Comparison of ENCODE assay signal across 1 cellular context in the genomic region with DNA sequence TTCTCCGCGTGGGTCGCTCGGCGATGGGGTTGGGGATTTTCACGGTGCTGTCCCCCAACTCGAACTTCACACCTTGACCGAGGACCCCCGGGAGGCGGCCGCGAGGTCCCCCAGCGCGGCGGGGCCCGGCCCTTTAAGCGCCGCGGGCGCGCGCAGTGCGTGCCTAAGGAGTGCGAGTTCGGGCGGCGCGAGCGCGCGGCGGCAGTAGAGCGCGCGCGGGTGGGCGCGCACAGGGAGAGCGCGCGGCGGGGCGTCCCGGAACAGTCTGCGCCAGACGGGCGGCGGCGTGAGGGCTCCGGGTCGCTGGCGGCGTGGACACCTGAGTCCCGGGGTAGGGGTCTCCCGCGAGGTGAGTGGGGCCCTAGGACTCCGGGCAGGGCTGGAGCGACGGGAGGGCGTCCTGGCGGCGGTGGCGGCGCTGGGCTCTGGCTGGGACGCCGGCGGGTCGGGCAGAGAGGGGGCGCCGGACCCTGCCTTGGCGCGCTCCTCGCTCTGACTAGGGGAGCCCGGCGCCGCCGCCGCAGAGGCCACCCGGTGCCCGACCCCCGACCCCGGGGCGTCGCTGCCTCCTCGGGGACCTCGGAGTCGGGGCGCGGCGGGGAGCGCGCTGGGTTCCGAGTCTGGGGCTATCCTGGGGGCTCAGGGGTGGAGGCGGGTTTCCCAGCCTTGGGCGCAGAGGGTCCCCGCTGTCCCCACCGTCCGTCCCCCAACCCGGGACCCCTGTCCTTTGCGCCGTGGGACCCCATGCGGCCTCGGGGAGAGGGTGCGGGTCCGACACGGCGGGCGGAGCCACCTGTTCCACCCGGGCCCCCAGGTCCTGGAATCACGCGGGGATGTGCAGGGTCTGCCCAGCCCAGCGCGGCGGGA.
TF ChIP-seq lines count a peak whose summit lies in the region.

A gene with protein sequence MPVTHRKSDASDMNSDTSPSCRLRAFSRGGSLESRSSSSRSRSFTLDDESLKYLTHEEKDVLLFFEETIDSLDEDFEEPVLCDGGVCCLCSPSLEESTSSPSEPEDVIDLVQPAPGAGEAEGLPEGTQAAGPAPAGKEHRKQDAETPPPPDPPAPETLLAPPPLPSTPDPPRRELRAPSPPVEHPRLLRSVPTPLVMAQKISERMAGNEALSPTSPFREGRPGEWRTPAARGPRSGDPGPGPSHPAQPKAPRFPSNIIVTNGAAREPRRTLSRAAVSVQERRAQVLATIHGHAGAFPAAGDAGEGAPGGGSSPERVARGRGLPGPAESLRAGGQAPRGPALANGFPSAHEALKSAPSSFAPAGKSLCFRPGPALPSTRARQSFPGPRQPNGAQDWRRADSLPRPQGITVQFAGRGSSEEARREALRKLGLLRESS (plus strand): TSS at position 235 of the 867 bp plus-strand sequence. CDS start 28,722 bp downstream, outside the sequence.

TF ChIP-seq in HepG2, 621 proteins besides CTCF, POLR2A, EP300 and RAD21 (continued from another document):
- TF ChIP-seq, protein P1, sequence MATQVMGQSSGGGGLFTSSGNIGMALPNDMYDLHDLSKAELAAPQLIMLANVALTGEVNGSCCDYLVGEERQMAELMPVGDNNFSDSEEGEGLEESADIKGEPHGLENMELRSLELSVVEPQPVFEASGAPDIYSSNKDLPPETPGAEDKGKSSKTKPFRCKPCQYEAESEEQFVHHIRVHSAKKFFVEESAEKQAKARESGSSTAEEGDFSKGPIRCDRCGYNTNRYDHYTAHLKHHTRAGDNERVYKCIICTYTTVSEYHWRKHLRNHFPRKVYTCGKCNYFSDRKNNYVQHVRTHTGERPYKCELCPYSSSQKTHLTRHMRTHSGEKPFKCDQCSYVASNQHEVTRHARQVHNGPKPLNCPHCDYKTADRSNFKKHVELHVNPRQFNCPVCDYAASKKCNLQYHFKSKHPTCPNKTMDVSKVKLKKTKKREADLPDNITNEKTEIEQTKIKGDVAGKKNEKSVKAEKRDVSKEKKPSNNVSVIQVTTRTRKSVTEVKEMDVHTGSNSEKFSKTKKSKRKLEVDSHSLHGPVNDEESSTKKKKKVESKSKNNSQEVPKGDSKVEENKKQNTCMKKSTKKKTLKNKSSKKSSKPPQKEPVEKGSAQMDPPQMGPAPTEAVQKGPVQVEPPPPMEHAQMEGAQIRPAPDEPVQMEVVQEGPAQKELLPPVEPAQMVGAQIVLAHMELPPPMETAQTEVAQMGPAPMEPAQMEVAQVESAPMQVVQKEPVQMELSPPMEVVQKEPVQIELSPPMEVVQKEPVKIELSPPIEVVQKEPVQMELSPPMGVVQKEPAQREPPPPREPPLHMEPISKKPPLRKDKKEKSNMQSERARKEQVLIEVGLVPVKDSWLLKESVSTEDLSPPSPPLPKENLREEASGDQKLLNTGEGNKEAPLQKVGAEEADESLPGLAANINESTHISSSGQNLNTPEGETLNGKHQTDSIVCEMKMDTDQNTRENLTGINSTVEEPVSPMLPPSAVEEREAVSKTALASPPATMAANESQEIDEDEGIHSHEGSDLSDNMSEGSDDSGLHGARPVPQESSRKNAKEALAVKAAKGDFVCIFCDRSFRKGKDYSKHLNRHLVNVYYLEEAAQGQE (IDR thresholded peaks at IDR 0.05; ENCODE audit: borderline replicate concordance in 1 of 2, low read depth in 1 of 2, low read length in 2 of 2) = no peak
- TF ChIP-seq SOX6 (IDR thresholded peaks at IDR 0.05) (no peak), SOX6 (CRISPR knock-in tag; IDR thresholded peaks at IDR 0.05) (no peak), RARA (CRISPR knock-in tag; IDR thresholded peaks at IDR 0.05) (no peak), REPIN1 (CRISPR knock-in tag; IDR thresholded peaks at IDR 0.05; ENCODE audit: borderline replicate concordance, low read depth) (no peak), ZNF136 (CRISPR knock-in tag; IDR thresholded peaks at IDR 0.05; ENCODE audit: low read depth) (no peak), KDM5B (CRISPR knock-in tag; IDR thresholded peaks at IDR 0.05; ENCODE audit: borderline replicate concordance) (no peak), ZFP82 (CRISPR knock-in tag; IDR thresholded peaks at IDR 0.05; ENCODE audit: borderline replicate concordance) (no peak), MTF1 (CRISPR knock-in tag; IDR thresholded peaks at IDR 0.05) (no peak), TARDBP (CRISPR knock-in tag; IDR thresholded peaks at IDR 0.05) (no peak), HIVEP1 (CRISPR knock-in tag; IDR thresholded peaks at IDR 0.05) (no peak), RBFOX2 (IDR thresholded peaks at IDR 0.05; ENCODE audit: low read depth, low read length) (peak; percentile 89), CHCHD3 (CRISPR knock-in tag; IDR thresholded peaks at IDR 0.05) (no peak), SP4 (CRISPR knock-in tag; IDR thresholded peaks at IDR 0.05) (no peak), YEATS2 (CRISPR knock-in tag; IDR thresholded peaks at IDR 0.05; ENCODE audit: borderline replicate concordance) (no peak), ZNF720 (CRISPR knock-in tag; IDR thresholded peaks at IDR 0.05) (no peak), JDP2 (CRISPR knock-in tag; IDR thresholded peaks at IDR 0.05; ENCODE audit: borderline replicate concordance) (no peak), ZNF282 (IDR thresholded peaks at IDR 0.05; ENCODE audit: partially characterized antibody) (no peak), SP5 (CRISPR knock-in tag; IDR thresholded peaks at IDR 0.05; ENCODE audit: borderline replicate concordance, low read depth) (no peak), MED8 (CRISPR knock-in tag; IDR thresholded peaks at IDR 0.05; ENCODE audit: insufficient replicate concordance) (no peak), ZNF644 (CRISPR knock-in tag; IDR thresholded peaks at IDR 0.05; ENCODE audit: low read depth) (no peak), ZNF891 (CRISPR knock-in tag; IDR thresholded peaks at IDR 0.05) (0 out of 2 replicates have a peak, but pooled peaks have one; percentile 24)
- TF ChIP-seq, protein P2, sequence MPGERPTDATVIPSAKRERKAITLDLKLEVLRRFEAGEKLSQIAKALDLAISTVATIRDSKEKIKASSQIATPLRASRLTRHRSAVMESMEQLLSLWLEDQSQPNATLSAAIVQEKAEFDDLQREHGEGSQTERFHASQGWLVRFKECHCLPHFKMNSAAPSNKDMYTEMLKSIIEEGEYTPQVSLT (CRISPR knock-in tag; IDR thresholded peaks at IDR 0.05; ENCODE audit: borderline replicate concordance, low read depth) = no peak
- TF ChIP-seq, protein P3, sequence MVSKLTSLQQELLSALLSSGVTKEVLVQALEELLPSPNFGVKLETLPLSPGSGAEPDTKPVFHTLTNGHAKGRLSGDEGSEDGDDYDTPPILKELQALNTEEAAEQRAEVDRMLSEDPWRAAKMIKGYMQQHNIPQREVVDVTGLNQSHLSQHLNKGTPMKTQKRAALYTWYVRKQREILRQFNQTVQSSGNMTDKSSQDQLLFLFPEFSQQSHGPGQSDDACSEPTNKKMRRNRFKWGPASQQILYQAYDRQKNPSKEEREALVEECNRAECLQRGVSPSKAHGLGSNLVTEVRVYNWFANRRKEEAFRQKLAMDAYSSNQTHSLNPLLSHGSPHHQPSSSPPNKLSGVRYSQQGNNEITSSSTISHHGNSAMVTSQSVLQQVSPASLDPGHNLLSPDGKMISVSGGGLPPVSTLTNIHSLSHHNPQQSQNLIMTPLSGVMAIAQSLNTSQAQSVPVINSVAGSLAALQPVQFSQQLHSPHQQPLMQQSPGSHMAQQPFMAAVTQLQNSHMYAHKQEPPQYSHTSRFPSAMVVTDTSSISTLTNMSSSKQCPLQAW (CRISPR knock-in tag; IDR thresholded peaks at IDR 0.05) = no peak
- TF ChIP-seq, protein P4, sequence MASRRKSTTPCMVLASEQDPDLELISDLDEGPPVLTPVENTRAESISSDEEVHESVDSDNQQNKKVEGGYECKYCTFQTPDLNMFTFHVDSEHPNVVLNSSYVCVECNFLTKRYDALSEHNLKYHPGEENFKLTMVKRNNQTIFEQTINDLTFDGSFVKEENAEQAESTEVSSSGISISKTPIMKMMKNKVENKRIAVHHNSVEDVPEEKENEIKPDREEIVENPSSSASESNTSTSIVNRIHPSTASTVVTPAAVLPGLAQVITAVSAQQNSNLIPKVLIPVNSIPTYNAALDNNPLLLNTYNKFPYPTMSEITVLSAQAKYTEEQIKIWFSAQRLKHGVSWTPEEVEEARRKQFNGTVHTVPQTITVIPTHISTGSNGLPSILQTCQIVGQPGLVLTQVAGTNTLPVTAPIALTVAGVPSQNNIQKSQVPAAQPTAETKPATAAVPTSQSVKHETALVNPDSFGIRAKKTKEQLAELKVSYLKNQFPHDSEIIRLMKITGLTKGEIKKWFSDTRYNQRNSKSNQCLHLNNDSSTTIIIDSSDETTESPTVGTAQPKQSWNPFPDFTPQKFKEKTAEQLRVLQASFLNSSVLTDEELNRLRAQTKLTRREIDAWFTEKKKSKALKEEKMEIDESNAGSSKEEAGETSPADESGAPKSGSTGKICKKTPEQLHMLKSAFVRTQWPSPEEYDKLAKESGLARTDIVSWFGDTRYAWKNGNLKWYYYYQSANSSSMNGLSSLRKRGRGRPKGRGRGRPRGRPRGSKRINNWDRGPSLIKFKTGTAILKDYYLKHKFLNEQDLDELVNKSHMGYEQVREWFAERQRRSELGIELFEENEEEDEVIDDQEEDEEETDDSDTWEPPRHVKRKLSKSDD (CRISPR knock-in tag; IDR thresholded peaks at IDR 0.05; ENCODE audit: low read depth) = peak; percentile 41; the same call in 1 of the 2 replicates
- TF ChIP-seq, protein P5, sequence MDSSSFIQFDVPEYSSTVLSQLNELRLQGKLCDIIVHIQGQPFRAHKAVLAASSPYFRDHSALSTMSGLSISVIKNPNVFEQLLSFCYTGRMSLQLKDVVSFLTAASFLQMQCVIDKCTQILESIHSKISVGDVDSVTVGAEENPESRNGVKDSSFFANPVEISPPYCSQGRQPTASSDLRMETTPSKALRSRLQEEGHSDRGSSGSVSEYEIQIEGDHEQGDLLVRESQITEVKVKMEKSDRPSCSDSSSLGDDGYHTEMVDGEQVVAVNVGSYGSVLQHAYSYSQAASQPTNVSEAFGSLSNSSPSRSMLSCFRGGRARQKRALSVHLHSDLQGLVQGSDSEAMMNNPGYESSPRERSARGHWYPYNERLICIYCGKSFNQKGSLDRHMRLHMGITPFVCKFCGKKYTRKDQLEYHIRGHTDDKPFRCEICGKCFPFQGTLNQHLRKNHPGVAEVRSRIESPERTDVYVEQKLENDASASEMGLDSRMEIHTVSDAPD (CRISPR knock-in tag; IDR thresholded peaks at IDR 0.05) = no peak
TF ChIP-seq in HepG2: peak in this region for 85.
